ENCODE assay signal across 14 cellular contexts in genomic region chr7:23117841-23118240, GRCh38. TPM values are rescaled to one million over a fixed set of nuclear protein-coding genes. Genes with fewer than 3 reads are reported as not detected.
A peak's percentile ranks its signal among the peaks of the same experiment; 100 is the strongest.
DNase-seq lines count a peak whose midpoint lies in the region; ATAC-seq and TF ChIP-seq lines count a peak whose summit lies in the region.
"Had no signal": no experiment of that assay in that cellular context is flagged by ENCODE, and none has a peak within 500 bp of the region (broad histone marks: within the 10 kb centered on the region; RNA-seq: fewer than 3 reads in every experiment).

No MANE protein-coding gene starts in this region.

- H4K20me1 ChIP-seq in GM23338 (replicated peaks; ENCODE audit: insufficient read depth) = no peaks in the 10 kb centered on the region
- H4K20me1 ChIP-seq in neural progenitor cell (ENCODE audit: low read depth) = peaks cover 71% of the 10 kb centered on the region
- H4K20me1 ChIP-seq in PC-3 (ENCODE audit: low read length) = no peaks in the 10 kb centered on the region

- H3K4me2 ChIP-seq in GM23338 (0 out of 2 replicates have a peak overlapping the region, but pooled peaks have one; percentile 31), neural progenitor cell (peak overlapping the region; percentile 14), PC-3 (ENCODE audit: low read length) (no peak overlapping the region)
- H3K4me2 ChIP-seq: KMS-11 had no signal

- H3K4me1 ChIP-seq in GM23338 (ENCODE audit: insufficient read depth) (peaks cover 51% of the 10 kb centered on the region), neural progenitor cell (peaks cover 52% of the 10 kb centered on the region), esophagus muscularis mucosa (peaks cover 21 to 35% (median 26%) of the 10 kb centered on the region in 4 donors), PC-3 (ENCODE audit: insufficient read depth, low read length) (no peaks in the 10 kb centered on the region), aorta (ENCODE audit: control insufficient read depth in 1 of 2, insufficient read depth in 2 of 2, low read length in 2 of 2) (peaks cover 2 to 4% of the 10 kb centered on the region in 2 donors)
- H3K4me1 ChIP-seq: left lung had no signal

- TF ChIP-seq POLR2A in esophagus muscularis mucosa (IDR thresholded peaks at IDR 0.05; ENCODE audit: low read depth) = no peak

- 64% methylated on average over 2 of the region's 2 CpGs for WGBS in esophagus muscularis mucosa
- 58 to 62% methylated on average over 2 of the region's 2 CpGs for WGBS in aorta, 2 donors

- TF ChIP-seq CTCF in GM23338 (conservative IDR thresholded peaks at IDR 0.05; ENCODE audit: low read depth in 2 of 2) (no peak), epithelial cell of esophagus (IDR thresholded peaks at IDR 0.05; ENCODE audit: insufficient read depth, low read depth, low read length, missing control alignments) (no peak), neural progenitor cell (IDR thresholded peaks at IDR 0.05) (no peak), esophagus muscularis mucosa (IDR thresholded peaks at IDR 0.05) (no peak), PC-3 (conservative IDR thresholded peaks at IDR 0.05; ENCODE audit: low read depth, low read length) (no peak)

- H3K9me3 Mint-ChIP-seq in GM23338 (no peaks in the 10 kb centered on the region), neural progenitor cell (no peaks in the 10 kb centered on the region)
- H3K9me3 Mint-ChIP-seq: activated naive CD8-positive, alpha-beta T cell treated with anti-CD3 and anti-CD28 coated beads, Interleukin-2, amount 50 U/mL, for 24 hours had no signal

- no TSS peak for BruUV-seq in PC-3 (replicated peaks; lab: Mats Ljungman, UMichigan)

- POLR2A ChIA-PET in PC-3 (lab: Charles Lee; ENCODE audit: unreplicated experiment) = no interaction called here

- H3K9ac ChIP-seq in neural progenitor cell (no peak overlapping the region), PC-3 (ENCODE audit: low read length) (no peak overlapping the region)
- H3K9ac ChIP-seq: KMS-11 had no signal

- H3K27me3 Mint-ChIP-seq in GM23338 (ENCODE audit: insufficient read depth, low read depth, poor library complexity) (peaks cover 10% of the 10 kb centered on the region), neural progenitor cell (ENCODE audit: insufficient read depth, low read depth) (no peaks in the 10 kb centered on the region)
- H3K27me3 Mint-ChIP-seq: activated naive CD8-positive, alpha-beta T cell treated with anti-CD3 and anti-CD28 coated beads, Interleukin-2, amount 50 U/mL, for 24 hours had no signal

- no peak overlapping the region for H3K4me3 ChIP-seq in GM23338
- H3K4me3 ChIP-seq in epithelial cell of esophagus (ENCODE audit: low read length) = no peak overlapping the region
- H3K4me3 ChIP-seq in neural progenitor cell = no peak overlapping the region
- H3K4me3 ChIP-seq in esophagus muscularis mucosa = no peak overlapping the region
- no peak overlapping the region for H3K4me3 ChIP-seq in PC-3 (ENCODE audit: low read length)
- no peak overlapping the region for H3K4me3 ChIP-seq in aorta (ENCODE audit: low read length in 2 of 2)
- H3K4me3 ChIP-seq: left lung, thoracic aorta had no signal

- ATAC-seq in GM23338 = no peak
- ATAC-seq in PC-3 = no peak
- ATAC-seq in aorta (ENCODE audit: low FRiP score) = no peak
- ATAC-seq: activated naive CD8-positive, alpha-beta T cell treated with anti-CD3 and anti-CD28 coated beads, Interleukin-2, amount 50 U/mL, for 24 hours; left lung had no signal

- H3K36me3 ChIP-seq in GM23338 (ENCODE audit: insufficient read depth) (no peaks in the 10 kb centered on the region), neural progenitor cell (no peaks in the 10 kb centered on the region), esophagus muscularis mucosa (no peaks in the 10 kb centered on the region), PC-3 (ENCODE audit: low read depth, low read length) (no peaks in the 10 kb centered on the region), aorta (ENCODE audit: control insufficient read depth in 1 of 2, insufficient read depth in 2 of 2, low read length in 1 of 2) (no peaks in the 10 kb centered on the region)
- H3K36me3 ChIP-seq: left lung, thoracic aorta had no signal

- H3K9me2 ChIP-seq in GM23338 (ENCODE audit: insufficient read depth) (no peaks in the 10 kb centered on the region), PC-3 (replicated peaks; ENCODE audit: low read length) (no peaks in the 10 kb centered on the region)

- DNase-seq in GM23338 (ENCODE audit: low spot score) = no peak
- DNase-seq in NCI-H226 = peak; percentile 55
- DNase-seq in epithelial cell of esophagus (ENCODE audit: low read depth) = peak; percentile 44
- peak; percentile 18 for DNase-seq in neural progenitor cell (ENCODE audit: low spot score)
- DNase-seq in esophagus muscularis mucosa (ENCODE audit: extremely low spot score) = no peak
- DNase-seq in PC-3 = no peak
- no peak for DNase-seq in aorta
- DNase-seq: activated CD4-positive, CD25-positive, alpha-beta regulatory T cell; activated naive CD8-positive, alpha-beta T cell treated with anti-CD3 and anti-CD28 coated beads, Interleukin-2, amount 50 U/mL, for 24 hours; AML-193; left lung had no signal

- TF ChIP-seq EP300 in esophagus muscularis mucosa (IDR thresholded peaks at IDR 0.05) = no peak

- H3K27ac ChIP-seq in GM23338 (ENCODE audit: low read depth) = peak overlapping the region; percentile 91; the same call in 1 of the 2 replicates
- peak overlapping the region; percentile 18 for H3K27ac ChIP-seq in neural progenitor cell
- H3K27ac ChIP-seq in esophagus muscularis mucosa (replicated peaks in 1 of 4) = no peak overlapping the region
- no peak overlapping the region for H3K27ac ChIP-seq in PC-3 (ENCODE audit: low read length)
- H3K27ac ChIP-seq in aorta (ENCODE audit: low read depth in 1 of 2, low read length in 2 of 2) = no peak overlapping the region
- H3K27ac ChIP-seq: KMS-11, left lung, RWPE1, thoracic aorta had no signal

- H3K4me3 Mint-ChIP-seq in GM23338 (no peak overlapping the region), neural progenitor cell (no peak overlapping the region)
- H3K4me3 Mint-ChIP-seq: activated naive CD8-positive, alpha-beta T cell treated with anti-CD3 and anti-CD28 coated beads, Interleukin-2, amount 50 U/mL, for 24 hours had no signal

- H3K4me1 Mint-ChIP-seq in GM23338 = peaks cover 76% of the 10 kb centered on the region
- H3K4me1 Mint-ChIP-seq in neural progenitor cell = peaks cover 56% of the 10 kb centered on the region
- H3K4me1 Mint-ChIP-seq: activated naive CD8-positive, alpha-beta T cell treated with anti-CD3 and anti-CD28 coated beads, Interleukin-2, amount 50 U/mL, for 24 hours had no signal

- peaks cover 34% of the 10 kb centered on the region for H3K36me3 Mint-ChIP-seq in GM23338 (ENCODE audit: low read depth)
- H3K36me3 Mint-ChIP-seq in neural progenitor cell = peaks cover 13% of the 10 kb centered on the region

- H3K27me3 ChIP-seq in GM23338 (ENCODE audit: insufficient read depth) (no peaks in the 10 kb centered on the region), neural progenitor cell (no peaks in the 10 kb centered on the region), esophagus muscularis mucosa (no peaks in the 10 kb centered on the region), PC-3 (ENCODE audit: low read length) (no peaks in the 10 kb centered on the region), aorta (ENCODE audit: control insufficient read depth in 1 of 2, insufficient read depth in 2 of 2, low read length in 1 of 2) (no peaks in the 10 kb centered on the region)
- H3K27me3 ChIP-seq: left lung had no signal

- CTCF ChIA-PET in PC-3 (lab: Charles Lee) = no interaction called here

- H2AFZ ChIP-seq in GM23338 (no peak overlapping the region), neural progenitor cell (replicated peaks) (no peak overlapping the region), PC-3 (ENCODE audit: low read length) (no peak overlapping the region)

- H3K79me2 ChIP-seq in GM23338 (replicated peaks; ENCODE audit: insufficient read depth) (peaks cover 90% of the 10 kb centered on the region), neural progenitor cell (ENCODE audit: low read depth) (peaks cover 95% of the 10 kb centered on the region), PC-3 (ENCODE audit: low read length) (no peaks in the 10 kb centered on the region; the same call in 1 of the 2 replicates)

- intact Hi-C loops in esophagus muscularis mucosa (cut with DNase I) = no loop called here
- intact Hi-C loops in PC-3 (cut with micrococcal nuclease) = no loop called here
- intact Hi-C loops in aorta (cut with DNase I) = no loop called here

- H3K27ac Mint-ChIP-seq in GM23338 (peak overlapping the region; percentile 98), neural progenitor cell (peak overlapping the region; percentile 3)
- H3K27ac Mint-ChIP-seq: activated naive CD8-positive, alpha-beta T cell treated with anti-CD3 and anti-CD28 coated beads, Interleukin-2, amount 50 U/mL, for 24 hours had no signal

- H3F3A ChIP-seq in GM23338 (replicated peaks; ENCODE audit: low read depth) (peaks cover 14% of the 10 kb centered on the region; the same call in 1 of the 2 replicates), neural progenitor cell (ENCODE audit: low read depth) (peaks cover 44% of the 10 kb centered on the region), PC-3 (ENCODE audit: low read length, unreplicated experiment) (no peaks in the 10 kb centered on the region)

- H3K9me3 ChIP-seq in neural progenitor cell (ENCODE audit: low read depth) (no peaks in the 10 kb centered on the region), esophagus muscularis mucosa (no peaks in the 10 kb centered on the region), PC-3 (ENCODE audit: low read length) (no peaks in the 10 kb centered on the region), aorta (ENCODE audit: control insufficient read depth, low read length) (no peaks in the 10 kb centered on the region)
- H3K9me3 ChIP-seq: left lung, thoracic aorta had no signal

TF ChIP-seq in GM23338, 12 proteins besides CTCF, POLR2A, EP300 and RAD21 (continues in another document):
- no peak for TF ChIP-seq STAT1 (IDR thresholded peaks at IDR 0.05; ENCODE audit: unreplicated experiment)
- TF ChIP-seq JUNB (IDR thresholded peaks at IDR 0.05; ENCODE audit: unreplicated experiment) = no peak
- no peak for TF ChIP-seq POLR2AphosphoS5 (IDR thresholded peaks at IDR 0.05; ENCODE audit: low read depth)
- no peak for TF ChIP-seq CREB1 (CRISPR knock-in tag; IDR thresholded peaks at IDR 0.05; ENCODE audit: low read depth)
- no peak for TF ChIP-seq NANOG (IDR thresholded peaks at IDR 0.05; ENCODE audit: borderline replicate concordance)
- TF ChIP-seq ZNF114 (CRISPR knock-in tag; IDR thresholded peaks at IDR 0.05) = no peak

RNA-seq across cellular contexts. Expression of gene KLHL7, which starts 12.3 kb away (rescaled TPM):
- total RNA-seq in GM23338 (2014; rRNA removed; shearing (Covaris generic)) = 119 and 143 TPM in 2 replicates
- polyA plus RNA-seq in GM23338 (2016; fragmentation: Nextera tagmentation; extraction: Ambion mirVana) (85.8 and 92.5 TPM in 2 replicates), aorta (10 to 100 TPM; 10.5 to 18.7 TPM)
- total RNA-seq in neural progenitor cell (ENCODE audit: low replicate concordance) (96.7 and 117 TPM in 2 replicates), esophagus muscularis mucosa (10 to 100 TPM; 20.4 to 36.2 (median 30.8) TPM), PC-3 (2014; rRNA removed) (31.1 and 34.9 TPM in 2 replicates), aorta (10 to 100 TPM; 21.0 to 23.0 TPM)

Comparison
In these comparisons a context has a peak if more than half of its experiments do, and no peak if none do; other contexts are left out.
1. DNase-seq: peak in NCI-H226 (single experiment), epithelial cell of esophagus (single experiment) and neural progenitor cell (single experiment); none in GM23338 (single experiment), esophagus muscularis mucosa (single experiment), PC-3 (single experiment) and aorta (0 of 2).
2. H3K27ac ChIP-seq: peak in GM23338 (single experiment) and neural progenitor cell (single experiment); none in esophagus muscularis mucosa (0 of 4), PC-3 (single experiment) and aorta (0 of 2).